1 cellular context compared by ENCODE assay signal in the genomic region with DNA sequence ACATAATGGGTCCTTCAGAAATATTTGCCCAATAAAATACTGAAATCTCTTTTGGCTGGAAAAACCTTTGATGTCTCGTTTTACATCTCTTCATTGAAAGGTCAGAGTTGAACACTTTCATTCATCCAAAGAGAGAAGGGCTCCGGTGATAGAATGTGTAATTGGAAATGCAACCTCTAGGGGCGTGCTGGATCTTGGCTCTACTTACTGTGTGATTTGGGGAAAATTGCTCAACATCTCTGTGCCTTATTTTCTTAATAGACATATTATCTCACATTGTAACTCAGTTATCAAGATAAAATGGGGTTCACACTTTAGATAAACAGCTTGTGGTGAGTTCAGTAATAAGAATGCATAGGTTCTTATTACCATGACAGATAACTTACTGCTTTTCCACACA.
TF ChIP-seq lines count a peak whose summit lies in the region.

No MANE protein-coding gene starts in this region.

TF ChIP-seq in GM12878, 131 proteins besides CTCF, POLR2A, EP300 and RAD21 (continued from another document):
- TF ChIP-seq JUND (IDR thresholded peaks at IDR 0.05; ENCODE audit: low read depth, low read length) (no peak), RCOR1 (conservative IDR thresholded peaks at IDR 0.05; ENCODE audit: low read depth, low read length) (no peak), ZBTB33 (IDR thresholded peaks at IDR 0.05) (no peak), POLR2AphosphoS5 (IDR thresholded peaks at IDR 0.05; ENCODE audit: low read length) (no peak), ZNF207 (IDR thresholded peaks at IDR 0.05; ENCODE audit: borderline replicate concordance) (no peak), RB1 (IDR thresholded peaks at IDR 0.05; ENCODE audit: borderline replicate concordance) (no peak), MAX (IDR thresholded peaks at IDR 0.05; ENCODE audit: low read depth, low read length) (no peak), YY1 (IDR thresholded peaks at IDR 0.05; ENCODE audit: low read depth, low read length) (no peak)
- TF ChIP-seq, protein P1, sequence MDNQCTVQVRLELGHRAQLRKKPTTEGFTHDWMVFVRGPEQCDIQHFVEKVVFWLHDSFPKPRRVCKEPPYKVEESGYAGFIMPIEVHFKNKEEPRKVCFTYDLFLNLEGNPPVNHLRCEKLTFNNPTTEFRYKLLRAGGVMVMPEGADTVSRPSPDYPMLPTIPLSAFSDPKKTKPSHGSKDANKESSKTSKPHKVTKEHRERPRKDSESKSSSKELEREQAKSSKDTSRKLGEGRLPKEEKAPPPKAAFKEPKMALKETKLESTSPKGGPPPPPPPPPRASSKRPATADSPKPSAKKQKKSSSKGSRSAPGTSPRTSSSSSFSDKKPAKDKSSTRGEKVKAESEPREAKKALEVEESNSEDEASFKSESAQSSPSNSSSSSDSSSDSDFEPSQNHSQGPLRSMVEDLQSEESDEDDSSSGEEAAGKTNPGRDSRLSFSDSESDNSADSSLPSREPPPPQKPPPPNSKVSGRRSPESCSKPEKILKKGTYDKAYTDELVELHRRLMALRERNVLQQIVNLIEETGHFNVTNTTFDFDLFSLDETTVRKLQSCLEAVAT (IDR thresholded peaks at IDR 0.05) = no peak
